Comparison of ENCODE assay signal across 11 cellular contexts in genomic region chr1:11640944-11641343, GRCh38. TPM values are rescaled to one million over a fixed set of nuclear protein-coding genes. Genes with fewer than 3 reads are reported as not detected.
"Had no signal": no experiment of that assay in that cellular context is flagged by ENCODE, and none has a peak within 500 bp of the region (broad histone marks: within the 10 kb centered on the region; RNA-seq: fewer than 3 reads in every experiment).

No MANE protein-coding gene starts in this region.

- H3K36me3 ChIP-seq: HAP-1 had no signal

- H3K9ac ChIP-seq: GM23248 had no signal

- DNase-seq: GM23248, GOT3, H7, HFFc6, IMR-90, KG1 had no signal

- FAIRE-seq: K562 had no signal

- H3K27ac ChIP-seq: GM23248, HL-60 had no signal

- ATAC-seq: HCT116, K562 had no signal

- H3K4me3 ChIP-seq: GM23248, HAP-1, K562 had no signal

- H2AFZ ChIP-seq: GM23248 had no signal

- H3K9me3 ChIP-seq: HAP-1 had no signal

RNA-seq across cellular contexts. Expression of gene DRAXIN, which starts 50.6 kb away (rescaled TPM):
- total RNA-seq: H4, HFFc6 had no signal
